ENCODE assay signal across 1 cellular context in genomic region chr16:11296706-11297491, GRCh38.
A peak's percentile ranks its signal among the peaks of the same experiment; 100 is the strongest.
TF ChIP-seq lines count a peak whose summit lies in the region.

No MANE protein-coding gene starts in this region.

TF ChIP-seq in HepG2, 621 proteins besides CTCF, POLR2A, EP300 and RAD21 (continued from another document and continues in another):
- TF ChIP-seq HMGXB3 (CRISPR knock-in tag; IDR thresholded peaks at IDR 0.05; ENCODE audit: borderline replicate concordance) = 0 out of 2 replicates have a peak, but pooled peaks have one; percentile 17
- TF ChIP-seq FOXJ3 (CRISPR knock-in tag; IDR thresholded peaks at IDR 0.05; ENCODE audit: borderline replicate concordance) = peak; percentile 56; the same call in 1 of the 2 replicates
- 0 out of 2 replicates have a peak, but pooled peaks have one; percentile 16 for TF ChIP-seq POGK (CRISPR knock-in tag; conservative IDR thresholded peaks at IDR 0.05)
- TF ChIP-seq PBX2 (CRISPR knock-in tag; IDR thresholded peaks at IDR 0.05) = peak; percentile 83
- TF ChIP-seq ZNF678 (CRISPR knock-in tag; IDR thresholded peaks at IDR 0.05) = peak; percentile 81; the same call in 1 of the 2 replicates
- TF ChIP-seq MED13 (CRISPR knock-in tag; IDR thresholded peaks at IDR 0.05) = 0 out of 2 replicates have a peak, but pooled peaks have one; percentile 59
- TF ChIP-seq NONO (IDR thresholded peaks at IDR 0.05) = no peak
- peak; percentile 45; the same call in 1 of the 2 replicates for TF ChIP-seq NONO (CRISPR knock-in tag; conservative IDR thresholded peaks at IDR 0.05)
- peak; percentile 36; the same call in 1 of the 2 replicates for TF ChIP-seq HOXA5 (CRISPR knock-in tag; IDR thresholded peaks at IDR 0.05)
- peak; percentile 35 for TF ChIP-seq ZNF629 (CRISPR knock-in tag; conservative IDR thresholded peaks at IDR 0.05)
- TF ChIP-seq ZNF644 (CRISPR knock-in tag; IDR thresholded peaks at IDR 0.05; ENCODE audit: low read depth) = peak; percentile 38; the same call in 1 of the 2 replicates
- 0 out of 2 replicates have a peak, but pooled peaks have one; percentile 30 for TF ChIP-seq ZNF224 (CRISPR knock-in tag; IDR thresholded peaks at IDR 0.05)
- TF ChIP-seq ZNF460 (CRISPR knock-in tag; IDR thresholded peaks at IDR 0.05; ENCODE audit: borderline replicate concordance) = no peak
- TF ChIP-seq ZNF121 (CRISPR knock-in tag; IDR thresholded peaks at IDR 0.05) = peak; percentile 70; the same call in 1 of the 2 replicates
- no peak for TF ChIP-seq ZKSCAN1 (IDR thresholded peaks at IDR 0.05; ENCODE audit: low read length)
- peak; percentile 69; the same call in 1 of the 2 replicates for TF ChIP-seq KAT8 (CRISPR knock-in tag; IDR thresholded peaks at IDR 0.05)
- TF ChIP-seq, protein P1, sequence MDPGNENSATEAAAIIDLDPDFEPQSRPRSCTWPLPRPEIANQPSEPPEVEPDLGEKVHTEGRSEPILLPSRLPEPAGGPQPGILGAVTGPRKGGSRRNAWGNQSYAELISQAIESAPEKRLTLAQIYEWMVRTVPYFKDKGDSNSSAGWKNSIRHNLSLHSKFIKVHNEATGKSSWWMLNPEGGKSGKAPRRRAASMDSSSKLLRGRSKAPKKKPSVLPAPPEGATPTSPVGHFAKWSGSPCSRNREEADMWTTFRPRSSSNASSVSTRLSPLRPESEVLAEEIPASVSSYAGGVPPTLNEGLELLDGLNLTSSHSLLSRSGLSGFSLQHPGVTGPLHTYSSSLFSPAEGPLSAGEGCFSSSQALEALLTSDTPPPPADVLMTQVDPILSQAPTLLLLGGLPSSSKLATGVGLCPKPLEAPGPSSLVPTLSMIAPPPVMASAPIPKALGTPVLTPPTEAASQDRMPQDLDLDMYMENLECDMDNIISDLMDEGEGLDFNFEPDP (CRISPR knock-in tag; conservative IDR thresholded peaks at IDR 0.05) = 0 out of 2 replicates have a peak, but pooled peaks have one; percentile 95
- TF ChIP-seq, protein P2, sequence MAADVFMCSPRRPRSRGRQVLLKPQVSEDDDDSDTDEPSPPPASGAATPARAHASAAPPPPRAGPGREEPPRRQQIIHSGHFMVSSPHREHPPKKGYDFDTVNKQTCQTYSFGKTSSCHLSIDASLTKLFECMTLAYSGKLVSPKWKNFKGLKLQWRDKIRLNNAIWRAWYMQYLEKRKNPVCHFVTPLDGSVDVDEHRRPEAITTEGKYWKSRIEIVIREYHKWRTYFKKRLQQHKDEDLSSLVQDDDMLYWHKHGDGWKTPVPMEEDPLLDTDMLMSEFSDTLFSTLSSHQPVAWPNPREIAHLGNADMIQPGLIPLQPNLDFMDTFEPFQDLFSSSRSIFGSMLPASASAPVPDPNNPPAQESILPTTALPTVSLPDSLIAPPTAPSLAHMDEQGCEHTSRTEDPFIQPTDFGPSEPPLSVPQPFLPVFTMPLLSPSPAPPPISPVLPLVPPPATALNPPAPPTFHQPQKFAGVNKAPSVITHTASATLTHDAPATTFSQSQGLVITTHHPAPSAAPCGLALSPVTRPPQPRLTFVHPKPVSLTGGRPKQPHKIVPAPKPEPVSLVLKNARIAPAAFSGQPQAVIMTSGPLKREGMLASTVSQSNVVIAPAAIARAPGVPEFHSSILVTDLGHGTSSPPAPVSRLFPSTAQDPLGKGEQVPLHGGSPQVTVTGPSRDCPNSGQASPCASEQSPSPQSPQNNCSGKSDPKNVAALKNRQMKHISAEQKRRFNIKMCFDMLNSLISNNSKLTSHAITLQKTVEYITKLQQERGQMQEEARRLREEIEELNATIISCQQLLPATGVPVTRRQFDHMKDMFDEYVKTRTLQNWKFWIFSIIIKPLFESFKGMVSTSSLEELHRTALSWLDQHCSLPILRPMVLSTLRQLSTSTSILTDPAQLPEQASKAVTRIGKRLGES (CRISPR knock-in tag; IDR thresholded peaks at IDR 0.05; ENCODE audit: borderline replicate concordance) = no peak; the same call in 1 of the 2 replicates
- TF ChIP-seq, protein P3, sequence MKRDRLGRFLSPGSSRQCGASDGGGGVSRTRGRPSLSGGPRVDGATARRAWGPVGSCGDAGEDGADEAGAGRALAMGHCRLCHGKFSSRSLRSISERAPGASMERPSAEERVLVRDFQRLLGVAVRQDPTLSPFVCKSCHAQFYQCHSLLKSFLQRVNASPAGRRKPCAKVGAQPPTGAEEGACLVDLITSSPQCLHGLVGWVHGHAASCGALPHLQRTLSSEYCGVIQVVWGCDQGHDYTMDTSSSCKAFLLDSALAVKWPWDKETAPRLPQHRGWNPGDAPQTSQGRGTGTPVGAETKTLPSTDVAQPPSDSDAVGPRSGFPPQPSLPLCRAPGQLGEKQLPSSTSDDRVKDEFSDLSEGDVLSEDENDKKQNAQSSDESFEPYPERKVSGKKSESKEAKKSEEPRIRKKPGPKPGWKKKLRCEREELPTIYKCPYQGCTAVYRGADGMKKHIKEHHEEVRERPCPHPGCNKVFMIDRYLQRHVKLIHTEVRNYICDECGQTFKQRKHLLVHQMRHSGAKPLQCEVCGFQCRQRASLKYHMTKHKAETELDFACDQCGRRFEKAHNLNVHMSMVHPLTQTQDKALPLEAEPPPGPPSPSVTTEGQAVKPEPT (CRISPR knock-in tag; IDR thresholded peaks at IDR 0.05; ENCODE audit: low read depth) = peak; percentile 4; the same call in 1 of the 2 replicates
- TF ChIP-seq ZNF510 (CRISPR knock-in tag; IDR thresholded peaks at IDR 0.05; ENCODE audit: low read depth) = peak; percentile 91
- peak; percentile 39; the same call in 1 of the 2 replicates for TF ChIP-seq MXD3 (CRISPR knock-in tag; IDR thresholded peaks at IDR 0.05)
- no peak for TF ChIP-seq PITX1 (CRISPR knock-in tag; IDR thresholded peaks at IDR 0.05)
- peak; percentile 41; the same call in 1 of the 2 replicates for TF ChIP-seq ETV5 (CRISPR knock-in tag; IDR thresholded peaks at IDR 0.05; ENCODE audit: borderline replicate concordance)
- TF ChIP-seq ZNF496 (CRISPR knock-in tag; IDR thresholded peaks at IDR 0.05; ENCODE audit: insufficient replicate concordance) = no peak
- TF ChIP-seq ZSCAN30 (CRISPR knock-in tag; IDR thresholded peaks at IDR 0.05) = no peak; the same call in 1 of the 2 replicates
- no peak for TF ChIP-seq AGO2 (optimal IDR thresholded peaks at IDR 0.05; ENCODE audit: low read depth, low read length)
- TF ChIP-seq ZMYM4 (CRISPR knock-in tag; IDR thresholded peaks at IDR 0.05) = peak; percentile 58; the same call in 1 of the 2 replicates
- TF ChIP-seq NFYB (CRISPR knock-in tag; IDR thresholded peaks at IDR 0.05) = peak; percentile 38; the same call in 1 of the 2 replicates
- TF ChIP-seq, protein P4, sequence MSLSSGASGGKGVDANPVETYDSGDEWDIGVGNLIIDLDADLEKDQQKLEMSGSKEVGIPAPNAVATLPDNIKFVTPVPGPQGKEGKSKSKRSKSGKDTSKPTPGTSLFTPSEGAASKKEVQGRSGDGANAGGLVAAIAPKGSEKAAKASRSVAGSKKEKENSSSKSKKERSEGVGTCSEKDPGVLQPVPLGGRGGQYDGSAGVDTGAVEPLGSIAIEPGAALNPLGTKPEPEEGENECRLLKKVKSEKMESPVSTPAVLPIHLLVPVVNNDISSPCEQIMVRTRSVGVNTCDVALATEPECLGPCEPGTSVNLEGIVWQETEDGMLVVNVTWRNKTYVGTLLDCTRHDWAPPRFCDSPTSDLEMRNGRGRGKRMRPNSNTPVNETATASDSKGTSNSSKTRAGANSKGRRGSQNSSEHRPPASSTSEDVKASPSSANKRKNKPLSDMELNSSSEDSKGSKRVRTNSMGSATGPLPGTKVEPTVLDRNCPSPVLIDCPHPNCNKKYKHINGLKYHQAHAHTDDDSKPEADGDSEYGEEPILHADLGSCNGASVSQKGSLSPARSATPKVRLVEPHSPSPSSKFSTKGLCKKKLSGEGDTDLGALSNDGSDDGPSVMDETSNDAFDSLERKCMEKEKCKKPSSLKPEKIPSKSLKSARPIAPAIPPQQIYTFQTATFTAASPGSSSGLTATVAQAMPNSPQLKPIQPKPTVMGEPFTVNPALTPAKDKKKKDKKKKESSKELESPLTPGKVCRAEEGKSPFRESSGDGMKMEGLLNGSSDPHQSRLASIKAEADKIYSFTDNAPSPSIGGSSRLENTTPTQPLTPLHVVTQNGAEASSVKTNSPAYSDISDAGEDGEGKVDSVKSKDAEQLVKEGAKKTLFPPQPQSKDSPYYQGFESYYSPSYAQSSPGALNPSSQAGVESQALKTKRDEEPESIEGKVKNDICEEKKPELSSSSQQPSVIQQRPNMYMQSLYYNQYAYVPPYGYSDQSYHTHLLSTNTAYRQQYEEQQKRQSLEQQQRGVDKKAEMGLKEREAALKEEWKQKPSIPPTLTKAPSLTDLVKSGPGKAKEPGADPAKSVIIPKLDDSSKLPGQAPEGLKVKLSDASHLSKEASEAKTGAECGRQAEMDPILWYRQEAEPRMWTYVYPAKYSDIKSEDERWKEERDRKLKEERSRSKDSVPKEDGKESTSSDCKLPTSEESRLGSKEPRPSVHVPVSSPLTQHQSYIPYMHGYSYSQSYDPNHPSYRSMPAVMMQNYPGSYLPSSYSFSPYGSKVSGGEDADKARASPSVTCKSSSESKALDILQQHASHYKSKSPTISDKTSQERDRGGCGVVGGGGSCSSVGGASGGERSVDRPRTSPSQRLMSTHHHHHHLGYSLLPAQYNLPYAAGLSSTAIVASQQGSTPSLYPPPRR (CRISPR knock-in tag; IDR thresholded peaks at IDR 0.05; ENCODE audit: borderline replicate concordance) = peak; percentile 47
- peak; percentile 79 for TF ChIP-seq MAX (IDR thresholded peaks at IDR 0.05)
- TF ChIP-seq PAX8 (CRISPR knock-in tag; IDR thresholded peaks at IDR 0.05; ENCODE audit: borderline replicate concordance) = peak; percentile 53; the same call in 1 of the 2 replicates
- no peak for TF ChIP-seq ATF7 (IDR thresholded peaks at IDR 0.05)
- peak; percentile 65; the same call in 1 of the 2 replicates for TF ChIP-seq ATF7 (CRISPR knock-in tag; IDR thresholded peaks at IDR 0.05)
- TF ChIP-seq ZNF451 (CRISPR knock-in tag; IDR thresholded peaks at IDR 0.05) = peak; percentile 12; the same call in 1 of the 2 replicates
- TF ChIP-seq, protein P5, sequence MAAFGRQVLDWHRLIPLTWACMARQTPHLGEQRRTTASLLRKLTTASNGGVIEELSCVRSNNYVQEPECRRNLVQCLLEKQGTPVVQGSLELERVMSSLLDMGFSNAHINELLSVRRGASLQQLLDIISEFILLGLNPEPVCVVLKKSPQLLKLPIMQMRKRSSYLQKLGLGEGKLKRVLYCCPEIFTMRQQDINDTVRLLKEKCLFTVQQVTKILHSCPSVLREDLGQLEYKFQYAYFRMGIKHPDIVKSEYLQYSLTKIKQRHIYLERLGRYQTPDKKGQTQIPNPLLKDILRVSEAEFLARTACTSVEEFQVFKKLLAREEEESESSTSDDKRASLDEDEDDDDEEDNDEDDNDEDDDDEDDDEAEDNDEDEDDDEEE (CRISPR knock-in tag; IDR thresholded peaks at IDR 0.05) = peak; percentile 51; the same call in 1 of the 2 replicates
- TF ChIP-seq SMARCE1 (IDR thresholded peaks at IDR 0.05; ENCODE audit: borderline replicate concordance) = no peak
